10 cellular contexts compared by ENCODE assay signal in genomic region chr1:8598783-8599182, GRCh38.
DNase-seq lines count a peak whose midpoint lies in the region; ATAC-seq and TF ChIP-seq lines count a peak whose summit lies in the region.
"Had no signal": no experiment of that assay in that cellular context is flagged by ENCODE, and none has a peak within 500 bp of the region (broad histone marks: within the 10 kb centered on the region; RNA-seq: fewer than 3 reads in every experiment).

No MANE protein-coding gene starts in this region.

- H3K9me3 ChIP-seq in cardiac muscle cell (ENCODE audit: low read depth), result no peaks in the 10 kb centered on the region
- H3K9me3 ChIP-seq in upper lobe of right lung, result no peaks in the 10 kb centered on the region
- H3K9me3 ChIP-seq: A549 had no signal

- intact Hi-C loops in upper lobe of right lung (cut with DNase I), result no loop called here

- H3K4me3 Mint-ChIP-seq in activated CD4-positive, alpha-beta T cell treated with anti-CD3 and anti-CD28 coated beads, Interleukin-2, amount 10 ng/mL, durations not matched to agents 7 days and 5 days, result no peak overlapping the region
- H3K4me3 Mint-ChIP-seq in neural crest cell, result no peak overlapping the region
- H3K4me3 Mint-ChIP-seq: naive B cell had no signal

- CTCF ChIA-PET in activated CD4-positive, alpha-beta T cell treated with anti-CD3 and anti-CD28 coated beads, Interleukin-2, amount 10 ng/mL, durations not matched to agents 7 days and 5 days (lab: Charles Lee), result interaction anchor here (1.1 kb wide), 1 partner anchor 51 kb away, joined by 3 read pairs; no protein-coding TSS in a partner anchor

- DNase-seq in activated CD4-positive, alpha-beta T cell treated with anti-CD3 and anti-CD28 coated beads, Interleukin-2, amount 10 ng/mL, durations not matched to agents 7 days and 5 days, result no peak
- DNase-seq in activated CD4-positive, alpha-beta T cell treated with anti-CD3 and anti-CD28 coated beads, Interleukin-2, amount 50 U/mL, for 1 hour, result no peak
- DNase-seq in cardiac muscle cell (ENCODE audit: low read depth in 1 of 2, low spot score in 1 of 2) (peak; percentile 33 to 68), neural crest cell (ENCODE audit: low read depth, low spot score) (no peak), upper lobe of right lung (no peak), HK-2 (ENCODE audit: unreplicated experiment) (no peak), NCI-H1092 (lab: John Stamatoyannopoulos, UW) (no peak)
- DNase-seq: naive B cell had no signal

- no peaks in the 10 kb centered on the region for H3K27me3 ChIP-seq in cardiac muscle cell
- H3K27me3 ChIP-seq in upper lobe of right lung, result no peaks in the 10 kb centered on the region

- H3K27ac ChIP-seq in cardiac muscle cell, result peak overlapping the region; percentile 87
- no peak overlapping the region for H3K27ac ChIP-seq in upper lobe of right lung

- H3K4me3 ChIP-seq in cardiac muscle cell (no peak overlapping the region), upper lobe of right lung (no peak overlapping the region)
- H3K4me3 ChIP-seq: A549 had no signal

- H3K4me1 ChIP-seq in cardiac muscle cell (ENCODE audit: low read depth), result peaks cover 68% of the 10 kb centered on the region
- H3K4me1 ChIP-seq in upper lobe of right lung, result peaks cover 28% of the 10 kb centered on the region

- H3K36me3 ChIP-seq in cardiac muscle cell (no peaks in the 10 kb centered on the region), upper lobe of right lung (no peaks in the 10 kb centered on the region)

- POLR2A ChIA-PET in activated CD4-positive, alpha-beta T cell treated with anti-CD3 and anti-CD28 coated beads, Interleukin-2, amount 10 ng/mL, durations not matched to agents 7 days and 5 days (lab: Charles Lee), result no interaction called here

- H3K4me1 Mint-ChIP-seq in activated CD4-positive, alpha-beta T cell treated with anti-CD3 and anti-CD28 coated beads, Interleukin-2, amount 10 ng/mL, durations not matched to agents 7 days and 5 days, result peaks cover 55% of the 10 kb centered on the region
- H3K4me1 Mint-ChIP-seq in neural crest cell, result peaks cover 40% of the 10 kb centered on the region

- ATAC-seq in upper lobe of right lung, result peak; percentile 35
- ATAC-seq in GM21825 (IDR thresholded peaks at IDR 0.05; ENCODE audit: unreplicated experiment), result no peak

- peaks cover 7% of the 10 kb centered on the region for H3K9me3 Mint-ChIP-seq in activated CD4-positive, alpha-beta T cell treated with anti-CD3 and anti-CD28 coated beads, Interleukin-2, amount 10 ng/mL, durations not matched to agents 7 days and 5 days
- H3K9me3 Mint-ChIP-seq in neural crest cell, result no peaks in the 10 kb centered on the region
- H3K9me3 Mint-ChIP-seq: naive B cell had no signal

- H3K27me3 Mint-ChIP-seq in activated CD4-positive, alpha-beta T cell treated with anti-CD3 and anti-CD28 coated beads, Interleukin-2, amount 10 ng/mL, durations not matched to agents 7 days and 5 days, result no peaks in the 10 kb centered on the region
- H3K27me3 Mint-ChIP-seq in neural crest cell (ENCODE audit: low read depth), result no peaks in the 10 kb centered on the region
- H3K27me3 Mint-ChIP-seq: naive B cell had no signal

- peaks cover 7% of the 10 kb centered on the region for H3K36me3 Mint-ChIP-seq in activated CD4-positive, alpha-beta T cell treated with anti-CD3 and anti-CD28 coated beads, Interleukin-2, amount 10 ng/mL, durations not matched to agents 7 days and 5 days (ENCODE audit: low read depth)
- peaks cover 7% of the 10 kb centered on the region for H3K36me3 Mint-ChIP-seq in neural crest cell (ENCODE audit: low read depth)

- TF ChIP-seq CTCF in cardiac muscle cell (IDR thresholded peaks at IDR 0.05; ENCODE audit: low read depth, low read length), result no peak
- TF ChIP-seq CTCF in neural crest cell (conservative IDR thresholded peaks at IDR 0.05), result no peak
- no peak for TF ChIP-seq CTCF in upper lobe of right lung (IDR thresholded peaks at IDR 0.05)

- peak overlapping the region; percentile 51 for H3K27ac Mint-ChIP-seq in activated CD4-positive, alpha-beta T cell treated with anti-CD3 and anti-CD28 coated beads, Interleukin-2, amount 10 ng/mL, durations not matched to agents 7 days and 5 days
- peak overlapping the region; percentile 30 for H3K27ac Mint-ChIP-seq in neural crest cell (ENCODE audit: unreplicated experiment)

Comparison
In these comparisons a context has a peak if more than half of its experiments do, and no peak if none do; other contexts are left out.
1. DNase-seq: peak in cardiac muscle cell (2 of 2); none in activated CD4-positive, alpha-beta T cell treated with anti-CD3 and anti-CD28 coated beads, Interleukin-2, amount 10 ng/mL, durations not matched to agents 7 days and 5 days (single experiment), activated CD4-positive, alpha-beta T cell treated with anti-CD3 and anti-CD28 coated beads, Interleukin-2, amount 50 U/mL, for 1 hour (single experiment), neural crest cell (single experiment), upper lobe of right lung (single experiment), HK-2 (single experiment) and NCI-H1092 (single experiment).